Comparison of ENCODE assay signal across 36 cellular contexts in the genomic region with DNA sequence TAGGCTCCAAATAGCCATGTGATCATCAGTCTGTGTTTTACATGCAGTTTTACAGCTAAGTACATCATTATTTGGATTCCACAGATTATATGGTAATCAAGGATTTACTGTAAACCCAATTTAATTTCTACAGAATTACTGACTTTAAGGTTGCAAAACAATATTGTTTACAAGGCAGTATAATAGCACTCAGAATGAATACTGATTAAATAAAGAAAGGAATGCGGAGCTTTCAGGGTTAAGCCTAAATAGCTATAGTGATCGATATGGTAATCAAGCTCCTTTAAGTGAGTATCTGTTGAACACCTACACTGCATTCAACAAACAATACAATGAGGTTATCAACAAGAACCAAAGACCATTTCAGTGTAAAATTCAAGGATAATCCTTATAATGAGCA.
"Had no signal": no experiment of that assay in that cellular context is flagged by ENCODE, and none has a peak within 500 bp of the region (broad histone marks: within the 10 kb centered on the region; RNA-seq: fewer than 3 reads in every experiment).

No MANE protein-coding gene starts in this region.

- H3K9me3 ChIP-seq: MG63 had no signal

- DNase-seq: Karpas-422, Kasumi-1, MG63, MM.1S, MV-4-11, NCI-H1048, NCI-H1092, NCI-H1092 treated with DMSO at 0.1 percent for 48 hours, NCI-H1105, NCI-H1105 treated with DMSO at 0.1 percent for 48 hours, NCI-H1417, NCI-H1417 treated with DMSO at 0.1 percent for 48 hours, NCI-H1436, NCI-H1436 treated with DMSO at 0.1 percent for 48 hours, NCI-H146, NCI-H1694, NCI-H1694 treated with DMSO at 0.1 percent for 48 hours, NCI-H187, NCI-H187 treated with DMSO at 0.1 percent for 48 hours, NCI-H1930, NCI-H2029, NCI-H2029 treated with DMSO at 0.1 percent for 48 hours, NCI-H2081, NCI-H2081 treated with DMSO at 0.1 percent for 48 hours, NCI-H2107, NCI-H2171, NCI-H2171 treated with DMSO at 0.1 percent for 48 hours, NCI-H2227 treated with DMSO at 0.1 percent for 48 hours, NCI-H226, NCI-H345, NCI-H446, NCI-H446 treated with DMSO at 0.1 percent for 48 hours, NCI-H510A, NCI-H510A treated with DMSO at 0.1 percent for 48 hours, NCI-H524 had no signal

- H3K4me3 ChIP-seq: MG63 had no signal

- H3K4me2 ChIP-seq: KMS-11 had no signal

- H3K27ac ChIP-seq: KMS-11 had no signal
